6 cellular contexts compared by ENCODE assay signal in the genomic region with DNA sequence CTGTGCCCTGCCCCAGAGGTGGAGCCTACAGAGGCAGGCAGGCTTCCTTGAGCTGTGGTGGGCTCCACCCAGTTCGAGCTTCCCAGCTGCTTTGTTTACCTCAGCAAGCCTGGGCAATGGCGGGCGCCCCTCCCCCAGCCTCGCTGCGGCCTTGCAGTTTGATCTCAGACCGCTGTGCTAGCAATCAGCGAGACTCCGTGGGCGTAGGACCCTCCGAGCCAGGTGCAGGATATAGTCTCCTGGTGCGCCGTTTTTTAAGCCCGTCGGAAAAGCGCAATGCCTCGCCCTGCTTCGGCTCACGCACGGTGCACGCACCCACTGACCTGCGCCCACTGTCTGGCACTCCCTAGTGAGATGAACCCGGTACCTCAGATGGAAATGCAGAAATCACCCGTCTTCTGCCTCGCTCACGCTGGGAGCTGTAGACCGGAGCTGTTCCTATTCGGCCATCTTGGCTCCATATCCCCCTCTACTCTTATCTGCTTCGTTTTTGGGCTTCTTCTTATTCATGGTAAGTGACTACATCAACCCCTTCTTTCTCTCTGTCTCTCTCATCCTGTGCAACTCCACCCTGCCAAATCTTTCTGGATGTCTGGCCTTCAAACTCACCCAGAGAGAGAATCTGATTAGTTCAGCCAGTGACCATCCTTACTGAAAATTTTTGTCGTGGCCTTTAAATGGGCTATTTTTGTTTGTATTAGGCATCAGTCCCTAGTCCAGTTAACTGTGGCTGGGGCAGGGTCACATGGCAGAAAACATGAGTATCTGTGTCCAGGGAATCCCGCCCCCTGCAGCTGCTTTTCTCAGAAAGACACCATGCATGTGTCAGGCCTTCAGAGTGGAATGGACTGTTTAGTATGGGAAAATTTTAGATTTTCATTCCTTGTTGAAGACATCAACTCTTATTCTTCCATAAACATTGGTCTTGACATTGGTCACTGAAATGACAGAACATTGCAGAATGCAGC.
DNase-seq lines count a peak whose midpoint lies in the region; ATAC-seq, FAIRE-seq and TF ChIP-seq lines count a peak whose summit lies in the region.
"Not testable (repeated sequence)": the region's sequence is repeated elsewhere in the genome, so short reads cannot be mapped to it uniquely, and the experiment has no call there.

No MANE protein-coding gene starts in this region.

- not testable (repeated sequence) for TF ChIP-seq CTCF in MM.1S (IDR thresholded peaks at IDR 0.05; ENCODE audit: low read length); K562 (IDR thresholded peaks at IDR 0.05 in 2 of 3, conservative IDR thresholded peaks at IDR 0.05 in 1 of 3; ENCODE audit: insufficient read depth in 2 of 3, low read depth in 1 of 3, low read length in 3 of 3); glutamatergic neuron (IDR thresholded peaks at IDR 0.05; ENCODE audit: partially characterized antibody, unreplicated experiment); nephron progenitor cell (IDR thresholded peaks at IDR 0.05)

- not testable (repeated sequence) for TF ChIP-seq EP300 in K562 (IDR thresholded peaks at IDR 0.05; ENCODE audit: low read length)

- in situ Hi-C loops in K562 (cut with MboI) = not testable (repeated sequence)

- not testable (repeated sequence) for H3K79me2 ChIP-seq in MM.1S (ENCODE audit: low read length); K562 (ENCODE audit: control insufficient read depth, insufficient read depth, low read length)

- H2AFZ ChIP-seq in MM.1S (ENCODE audit: low read length) (0 out of 2 replicates have a peak overlapping the region, but pooled peaks have one; percentile 6), K562 (ENCODE audit: low read depth, low read length) (peak overlapping the region; percentile 51; the same call in 1 of the 2 replicates)

- H3K4me3 Mint-ChIP-seq in glutamatergic neuron (ENCODE audit: unreplicated experiment) = not testable (repeated sequence)
- peak overlapping the region; percentile 16 for H3K4me3 Mint-ChIP-seq in nephron progenitor cell

- not testable (repeated sequence) for FAIRE-seq in K562 (lab: Jason Lieb, UNC)

- peak; percentile 27 for DNase-seq in DMS53 treated with DMSO at 0.1 percent for 48 hours (lab: John Stamatoyannopoulos, UW; ENCODE audit: unreplicated experiment)
- DNase-seq in H7; MM.1S; K562 (ENCODE audit: extremely low read depth in 1 of 4, low spot score in 3 of 4); glutamatergic neuron; nephron progenitor cell: not testable (repeated sequence)

- H3K27me3 ChIP-seq in H7 (ENCODE audit: control insufficient read depth, insufficient read depth, low read length); MM.1S (replicated peaks; ENCODE audit: insufficient read depth, low read length); K562 (ENCODE audit: control insufficient read depth in 2 of 2, insufficient read depth in 2 of 2, low read length in 2 of 2): not testable (repeated sequence)

- TF ChIP-seq POLR2A in K562 (conservative IDR thresholded peaks at IDR 0.05) = not testable (repeated sequence)

- not testable (repeated sequence) for H3K9me1 ChIP-seq in K562 (ENCODE audit: control insufficient read depth, insufficient read depth, low read length)

- CTCF ChIA-PET in K562 (lab: Yijun Ruan, JAX; ENCODE audit: low intra/inter-chr PET ratio) = not testable (repeated sequence)

- not testable (repeated sequence) for H3F3A ChIP-seq in MM.1S (ENCODE audit: insufficient read depth, low read length)

- not testable (repeated sequence) for H3K36me3 Mint-ChIP-seq in glutamatergic neuron (ENCODE audit: unreplicated experiment)
- peaks cover 30% of the 10 kb centered on the region for H3K36me3 Mint-ChIP-seq in nephron progenitor cell (ENCODE audit: low read depth)

- not testable (repeated sequence) for H3K4me1 ChIP-seq in MM.1S (ENCODE audit: low read length); K562 (replicated peaks in 1 of 2; ENCODE audit: control insufficient read depth in 2 of 2, insufficient read depth in 2 of 2, low read length in 2 of 2)

- not testable (repeated sequence) for H3K4me1 Mint-ChIP-seq in glutamatergic neuron (ENCODE audit: low read depth, unreplicated experiment)
- H3K4me1 Mint-ChIP-seq in nephron progenitor cell = peaks cover 12% of the 10 kb centered on the region

- not testable (repeated sequence) for TF ChIP-seq RAD21 in K562 (CRISPR knock-in tag; conservative IDR thresholded peaks at IDR 0.05 in 1 of 2, IDR thresholded peaks at IDR 0.05 in 1 of 2)

- WGBS in K562 (ENCODE audit: insufficient coverage, low coverage, missing lambda C conversion rate) = 19% methylated on average over 16 of the region's 30 CpGs

- not testable (repeated sequence) for H3K9me2 ChIP-seq in MM.1S (replicated peaks; ENCODE audit: insufficient read depth, low read length)

- not testable (repeated sequence) for H3K9me3 ChIP-seq in MM.1S (replicated peaks; ENCODE audit: insufficient read depth, low read length); K562 (replicated peaks; ENCODE audit: control insufficient read depth, insufficient read depth, low read depth, low read length)

- peak overlapping the region; percentile 45 for H3K27ac Mint-ChIP-seq in glutamatergic neuron (ENCODE audit: unreplicated experiment)
- peak overlapping the region; percentile 58 for H3K27ac Mint-ChIP-seq in nephron progenitor cell

- POLR2A ChIA-PET in K562 (lab: Yijun Ruan, JAX) = not testable (repeated sequence)

- ATAC-seq in K562 = 0 out of 3 replicates have a peak, but pooled peaks have one; percentile 23

- intact Hi-C loops in K562 (cut with micrococcal nuclease) = not testable (repeated sequence)

- not testable (repeated sequence) for BruUV-seq in K562 (replicated peaks; lab: Mats Ljungman, UMichigan)

- not testable (repeated sequence) for H3K27ac ChIP-seq in MM.1S (ENCODE audit: low read length); K562 (ENCODE audit: extremely low read depth, low read depth, low read length)

- not testable (repeated sequence) for H3K9me3 Mint-ChIP-seq in glutamatergic neuron (ENCODE audit: unreplicated experiment)
- peaks cover 48% of the 10 kb centered on the region for H3K9me3 Mint-ChIP-seq in nephron progenitor cell

- peak overlapping the region; percentile 17; the same call in 1 of the 2 replicates for H3K4me3 ChIP-seq in H7 (ENCODE audit: insufficient read depth, low read depth, low read length)
- not testable (repeated sequence) for H3K4me3 ChIP-seq in MM.1S (ENCODE audit: low read length); K562

- H3K9ac ChIP-seq in MM.1S (ENCODE audit: low read length); K562 (ENCODE audit: insufficient read depth in 1 of 2, low read depth in 2 of 2, low read length in 2 of 2): not testable (repeated sequence)

- H4K20me1 ChIP-seq in MM.1S (ENCODE audit: insufficient read depth, low read length); K562 (replicated peaks; ENCODE audit: control insufficient read depth, insufficient read depth, low read length): not testable (repeated sequence)

- not testable (repeated sequence) for H3K27me3 Mint-ChIP-seq in glutamatergic neuron (ENCODE audit: unreplicated experiment); nephron progenitor cell (ENCODE audit: low read depth, poor library complexity)

- H3K4me2 ChIP-seq in MM.1S (ENCODE audit: low read depth, low read length); K562 (ENCODE audit: insufficient read depth, low read length): not testable (repeated sequence)

- H3K36me3 ChIP-seq in H7 (replicated peaks; ENCODE audit: control insufficient read depth, insufficient read depth, low read length); MM.1S (replicated peaks; ENCODE audit: insufficient read depth, low read length); K562 (ENCODE audit: control insufficient read depth, insufficient read depth, low read length): not testable (repeated sequence)
